Comparison of ENCODE assay signal across 6 cellular contexts in the genomic region with DNA sequence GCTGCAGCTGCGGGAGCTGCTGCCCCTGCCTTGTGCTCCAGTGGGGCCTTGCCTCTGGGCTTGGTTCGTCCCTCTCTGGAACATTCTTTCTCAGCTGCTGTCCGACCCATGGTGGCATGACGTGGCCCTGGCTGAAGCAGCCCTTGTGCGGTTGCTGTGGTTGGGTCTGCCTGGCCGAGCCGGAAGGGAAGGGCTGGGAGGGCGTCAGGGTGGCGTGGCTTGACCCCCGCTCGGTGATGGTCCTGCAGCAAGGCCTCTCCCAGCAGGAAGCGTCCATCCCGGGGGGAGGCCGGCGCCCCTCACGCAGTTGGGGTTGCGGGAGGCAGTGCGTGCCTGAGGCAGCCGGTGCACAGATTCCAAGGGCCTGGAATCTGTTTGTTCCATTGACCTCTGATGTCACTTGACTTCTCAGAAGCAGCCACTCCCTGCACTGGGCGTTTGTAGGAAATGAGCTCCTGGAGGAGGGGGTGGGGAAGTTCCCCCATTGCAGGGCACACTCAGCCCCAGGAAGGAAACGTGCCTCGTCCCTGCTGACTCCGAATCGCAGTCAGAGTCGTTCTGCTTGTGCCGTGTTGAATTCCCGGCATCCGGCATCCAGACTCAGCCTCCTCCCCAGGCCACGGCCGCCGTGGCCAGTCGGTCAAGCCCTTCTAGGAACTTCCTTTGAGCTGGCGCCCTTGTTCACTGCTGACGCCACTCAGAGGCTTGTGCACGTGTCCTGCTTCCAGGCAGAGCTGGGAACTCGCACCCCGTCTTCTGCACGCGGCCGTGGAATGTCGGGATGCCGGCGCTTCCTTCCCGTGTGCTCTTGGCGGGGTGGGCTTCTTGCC. TPM values are rescaled to one million over a fixed set of nuclear protein-coding genes. Genes with fewer than 3 reads are reported as not detected.
DNase-seq lines count a peak whose midpoint lies in the region; ATAC-seq and TF ChIP-seq lines count a peak whose summit lies in the region.

No MANE protein-coding gene starts in this region.

- no peak overlapping the region for H3K4me3 ChIP-seq in Panc1 (ENCODE audit: low read depth in 2 of 2, low read length in 2 of 2)
- no peak overlapping the region for H3K4me3 ChIP-seq in fibroblast of the aortic adventitia (ENCODE audit: low read depth, low read length)

- POLR2A ChIA-PET in Panc1 (lab: Charles Lee) = interaction anchor here (0.6 kb wide), 1 partner anchor 45 kb away, joined by 3 read pairs; no protein-coding TSS in a partner anchor

- no peaks in the 10 kb centered on the region for H3K36me3 ChIP-seq in Panc1 (ENCODE audit: control insufficient read depth, insufficient read depth, low read length)

- intact Hi-C loops in Panc1 (cut with micrococcal nuclease; ENCODE audit: unreplicated experiment) = no loop called here

- in situ Hi-C loops in Panc1 (cut with HindIII; ENCODE audit: low pct_unique_long_range_greater_than_20kb, low sequenced_read_pairs) = no loop called here

- H3K9me3 ChIP-seq in Panc1 (ENCODE audit: control insufficient read depth, insufficient read depth, low read depth, low read length) = no peaks in the 10 kb centered on the region

- no peaks in the 10 kb centered on the region for H3K27me3 ChIP-seq in Panc1 (ENCODE audit: control insufficient read depth, insufficient read depth, low read length)

- CTCF ChIA-PET in Panc1 (lab: Charles Lee) = interaction anchor here (0.7 kb wide), 1 partner anchor 22 kb away, joined by 3 read pairs; no protein-coding TSS in a partner anchor

- peaks cover 43% of the 10 kb centered on the region for H3K4me1 ChIP-seq in Panc1 (ENCODE audit: control insufficient read depth, insufficient read depth, low read length)

- peak overlapping the region; percentile 39; the same call in 1 of the 2 replicates for H3K27ac ChIP-seq in Panc1 (ENCODE audit: low read length)

- DNase-seq in Panc1 (ENCODE audit: low read depth, low spot score) (no peak), fibroblast of the aortic adventitia (ENCODE audit: low read depth) (peak; percentile 92), iPS-NIHi11 (ENCODE audit: low spot score) (no peak)
- DNase-seq in stimulated activated CD4-positive, alpha-beta T cell treated with anti-CD3 and anti-CD28 coated beads, Interleukin-1b, Interleukin-23, amount 100 ng/mL, for 48 hours = peak; percentile 69

- no peak for ATAC-seq in Panc1
- no peak for ATAC-seq in GM21529 (IDR thresholded peaks at IDR 0.05; ENCODE audit: unreplicated experiment)
- ATAC-seq in HG03439 (IDR thresholded peaks at IDR 0.05; ENCODE audit: unreplicated experiment) = no peak

- no TSS peak for BruUV-seq in Panc1 (replicated peaks; lab: Mats Ljungman, UMichigan)

- TF ChIP-seq CTCF in Panc1 (IDR thresholded peaks at IDR 0.05) (no peak), fibroblast of the aortic adventitia (IDR thresholded peaks at IDR 0.05; ENCODE audit: insufficient read depth, low read length) (no peak)

RNA-seq across cellular contexts. Expression of gene TNFRSF6B, which starts 9.7 kb away (rescaled TPM):
- total RNA-seq in Panc1 (2021; ENCODE audit: unreplicated experiment) (not detected), fibroblast of the aortic adventitia (ENCODE audit: low replicate concordance) (0.36 TPM in 1 of 2 replicates, not detected in the other)
- 1.4 TPM for polyA plus RNA-seq in Panc1 (2012; ENCODE audit: insufficient read length)

RNA-seq across cellular contexts. Expression of gene ARFRP1, which starts 21.1 kb away (rescaled TPM):
- 57.9 TPM for total RNA-seq in Panc1 (2021; ENCODE audit: unreplicated experiment)
- 68.1 TPM for polyA plus RNA-seq in Panc1 (2012; ENCODE audit: insufficient read length)
- total RNA-seq in fibroblast of the aortic adventitia (ENCODE audit: low replicate concordance) = 25.7 and 30.6 TPM in 2 replicates

RNA-seq across cellular contexts. Expression of gene ZGPAT, which starts 21.1 kb away (rescaled TPM):
- total RNA-seq in Panc1 (2021; ENCODE audit: unreplicated experiment) (35.8 TPM), fibroblast of the aortic adventitia (ENCODE audit: low replicate concordance) (11.8 and 15.8 TPM in 2 replicates)
- 41.9 TPM for polyA plus RNA-seq in Panc1 (2012; ENCODE audit: insufficient read length)

RNA-seq across cellular contexts. Expression of gene RTEL1, which starts 28.6 kb away (rescaled TPM):
- total RNA-seq in Panc1 (2021; ENCODE audit: unreplicated experiment) (26.1 TPM), fibroblast of the aortic adventitia (ENCODE audit: low replicate concordance) (17.3 and 23.4 TPM in 2 replicates)
- polyA plus RNA-seq in Panc1 (2012; ENCODE audit: insufficient read length) = 13.1 TPM

RNA-seq across cellular contexts. Expression of gene STMN3, which starts 33.5 kb away (rescaled TPM):
- total RNA-seq in Panc1 (2021; ENCODE audit: unreplicated experiment) (42.7 TPM), fibroblast of the aortic adventitia (ENCODE audit: low replicate concordance) (9.3 and 12.1 TPM in 2 replicates)
- 61.1 TPM for polyA plus RNA-seq in Panc1 (2012; ENCODE audit: insufficient read length)

Comparison
In these comparisons a context has a peak if more than half of its experiments do, and no peak if none do; other contexts are left out.
1. DNase-seq: peak in fibroblast of the aortic adventitia (single experiment) and stimulated activated CD4-positive, alpha-beta T cell treated with anti-CD3 and anti-CD28 coated beads, Interleukin-1b, Interleukin-23, amount 100 ng/mL, for 48 hours (single experiment); none in Panc1 (single experiment) and iPS-NIHi11 (single experiment).